In the genomic region with DNA sequence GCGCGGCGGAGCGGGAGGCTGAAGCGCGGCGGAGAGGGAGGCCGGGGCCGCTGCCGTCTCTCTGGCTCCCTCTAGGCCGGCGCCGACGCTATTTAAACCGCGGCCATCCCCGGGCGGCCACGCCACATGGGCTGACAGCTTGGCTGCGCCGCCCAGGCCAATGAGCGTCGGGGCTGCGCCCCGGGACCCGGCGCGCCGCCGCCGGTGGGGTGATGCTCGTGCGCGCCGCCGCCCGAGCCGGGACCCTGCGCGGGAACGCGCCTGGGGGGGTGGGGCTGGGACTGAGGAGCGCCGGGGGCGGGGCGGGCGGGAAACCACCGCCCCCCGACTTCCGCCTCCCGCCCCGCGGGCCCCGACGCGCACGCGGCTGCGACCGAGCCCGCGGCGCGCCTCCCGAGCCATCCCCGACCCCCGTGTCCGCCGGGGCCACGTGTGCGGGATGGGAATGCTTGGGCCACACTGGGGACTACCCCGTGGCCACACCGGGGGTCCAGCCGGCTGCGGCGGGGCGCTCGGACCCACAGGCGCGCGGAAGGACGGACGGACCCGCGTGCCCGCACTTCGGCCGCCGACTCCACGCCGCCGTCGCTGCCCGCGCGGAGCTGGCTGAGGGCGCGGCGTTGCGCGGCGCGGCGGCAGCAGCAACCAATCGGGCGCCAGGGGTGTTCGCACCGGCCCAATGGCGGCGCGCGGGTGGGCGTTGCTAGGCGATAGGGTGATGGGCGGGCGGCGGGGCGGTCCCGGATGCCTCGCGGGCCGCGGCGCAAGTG, we compare ENCODE assay signal across 1 cellular context.
TF ChIP-seq lines count a peak whose summit lies in the region.

Gene FASN (minus strand): TSS at position 68 of the 770 bp plus-strand sequence. CDS start 1,791 bp downstream, outside the sequence.

TF ChIP-seq in GM12878, 131 proteins besides CTCF, POLR2A, EP300 and RAD21 (continued from another document):
- TF ChIP-seq ZBTB11 (CRISPR knock-in tag; IDR thresholded peaks at IDR 0.05) (no peak), CREB1 (IDR thresholded peaks at IDR 0.05; ENCODE audit: low read depth) (peak; percentile 77), ESRRA (IDR thresholded peaks at IDR 0.05; ENCODE audit: low read length) (no peak), PRDM15 (CRISPR knock-in tag; IDR thresholded peaks at IDR 0.05) (no peak), POU2F2 (IDR thresholded peaks at IDR 0.05; ENCODE audit: borderline replicate concordance, low read depth, low read length) (peak; percentile 88), SIX5 (IDR thresholded peaks at IDR 0.05; ENCODE audit: low read depth, low read length, severe bottlenecking) (no peak), JUND (IDR thresholded peaks at IDR 0.05; ENCODE audit: low read depth, low read length) (no peak), SMARCA5 (IDR thresholded peaks at IDR 0.05) (peak; percentile 83), HDGF (IDR thresholded peaks at IDR 0.05) (no peak), NFYA (IDR thresholded peaks at IDR 0.05; ENCODE audit: borderline replicate concordance, low read depth, low read length) (no peak), WRNIP1 (IDR thresholded peaks at IDR 0.05; ENCODE audit: borderline replicate concordance, low read depth, low read length) (no peak), BMI1 (IDR thresholded peaks at IDR 0.05; ENCODE audit: borderline replicate concordance) (no peak), RB1 (IDR thresholded peaks at IDR 0.05; ENCODE audit: borderline replicate concordance) (peak; percentile 91), BCL11A (IDR thresholded peaks at IDR 0.05; ENCODE audit: low read depth, low read length) (0 out of 2 replicates have a peak, but pooled peaks have one; percentile 2), STAT3 (IDR thresholded peaks at IDR 0.05; ENCODE audit: low read depth, low read length) (no peak), PML (IDR thresholded peaks at IDR 0.05; ENCODE audit: low read length) (peak; percentile 75; the same call in 1 of the 2 replicates), MYC (IDR thresholded peaks at IDR 0.05; ENCODE audit: insufficient read depth, insufficient read length, insufficient replicate concordance, low read length, severe bottlenecking) (peak; percentile 49)
- TF ChIP-seq, protein P1, sequence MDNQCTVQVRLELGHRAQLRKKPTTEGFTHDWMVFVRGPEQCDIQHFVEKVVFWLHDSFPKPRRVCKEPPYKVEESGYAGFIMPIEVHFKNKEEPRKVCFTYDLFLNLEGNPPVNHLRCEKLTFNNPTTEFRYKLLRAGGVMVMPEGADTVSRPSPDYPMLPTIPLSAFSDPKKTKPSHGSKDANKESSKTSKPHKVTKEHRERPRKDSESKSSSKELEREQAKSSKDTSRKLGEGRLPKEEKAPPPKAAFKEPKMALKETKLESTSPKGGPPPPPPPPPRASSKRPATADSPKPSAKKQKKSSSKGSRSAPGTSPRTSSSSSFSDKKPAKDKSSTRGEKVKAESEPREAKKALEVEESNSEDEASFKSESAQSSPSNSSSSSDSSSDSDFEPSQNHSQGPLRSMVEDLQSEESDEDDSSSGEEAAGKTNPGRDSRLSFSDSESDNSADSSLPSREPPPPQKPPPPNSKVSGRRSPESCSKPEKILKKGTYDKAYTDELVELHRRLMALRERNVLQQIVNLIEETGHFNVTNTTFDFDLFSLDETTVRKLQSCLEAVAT (IDR thresholded peaks at IDR 0.05), result no peak
- TF ChIP-seq, protein P2, sequence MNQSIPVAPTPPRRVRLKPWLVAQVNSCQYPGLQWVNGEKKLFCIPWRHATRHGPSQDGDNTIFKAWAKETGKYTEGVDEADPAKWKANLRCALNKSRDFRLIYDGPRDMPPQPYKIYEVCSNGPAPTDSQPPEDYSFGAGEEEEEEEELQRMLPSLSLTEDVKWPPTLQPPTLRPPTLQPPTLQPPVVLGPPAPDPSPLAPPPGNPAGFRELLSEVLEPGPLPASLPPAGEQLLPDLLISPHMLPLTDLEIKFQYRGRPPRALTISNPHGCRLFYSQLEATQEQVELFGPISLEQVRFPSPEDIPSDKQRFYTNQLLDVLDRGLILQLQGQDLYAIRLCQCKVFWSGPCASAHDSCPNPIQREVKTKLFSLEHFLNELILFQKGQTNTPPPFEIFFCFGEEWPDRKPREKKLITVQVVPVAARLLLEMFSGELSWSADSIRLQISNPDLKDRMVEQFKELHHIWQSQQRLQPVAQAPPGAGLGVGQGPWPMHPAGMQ (IDR thresholded peaks at IDR 0.05; ENCODE audit: borderline replicate concordance), result no peak
